ENCODE assay signal across 19 cellular contexts in genomic region chr4:145697332-145697731, GRCh38. TPM values are rescaled to one million over a fixed set of nuclear protein-coding genes. Genes with fewer than 3 reads are reported as not detected.
A peak's percentile ranks its signal among the peaks of the same experiment; 100 is the strongest.
DNase-seq lines count a peak whose midpoint lies in the region; ATAC-seq and TF ChIP-seq lines count a peak whose summit lies in the region.
"Had no signal": no experiment of that assay in that cellular context is flagged by ENCODE, and none has a peak within 500 bp of the region (broad histone marks: within the 10 kb centered on the region; RNA-seq: fewer than 3 reads in every experiment).

No MANE protein-coding gene starts in this region.

- no peak overlapping the region for H3K27ac Mint-ChIP-seq in activated CD4-positive, alpha-beta T cell treated with anti-CD3 and anti-CD28 coated beads for 36 hours
- H3K27ac Mint-ChIP-seq in stimulated activated naive B cell treated with anti-CD40 and anti-IgM and Interleukin-4, amounts not matched to agents 10 μg/mL and 1 μg/mL and 100 μg/mL, for 72 hours: no peak overlapping the region
- no peak overlapping the region for H3K27ac Mint-ChIP-seq in mesothelial cell of epicardium

- no peaks in the 10 kb centered on the region for H3K27me3 Mint-ChIP-seq in activated CD4-positive, alpha-beta T cell treated with anti-CD3 and anti-CD28 coated beads for 36 hours
- peaks cover 9 to 17% of the 10 kb centered on the region in 2 donors for H3K27me3 Mint-ChIP-seq in stimulated activated naive B cell treated with anti-CD40 and anti-IgM and Interleukin-4, amounts not matched to agents 10 μg/mL and 1 μg/mL and 100 μg/mL, for 72 hours
- H3K27me3 Mint-ChIP-seq in mesothelial cell of epicardium (ENCODE audit: low read depth): peaks cover 24% of the 10 kb centered on the region

- CTCF ChIA-PET in activated CD4-positive, alpha-beta T cell treated with anti-CD3 and anti-CD28 coated beads for 36 hours (lab: Charles Lee): no interaction called here

- H3K4me1 Mint-ChIP-seq in activated CD4-positive, alpha-beta T cell treated with anti-CD3 and anti-CD28 coated beads for 36 hours: peaks cover 4% of the 10 kb centered on the region
- no peaks in the 10 kb centered on the region for H3K4me1 Mint-ChIP-seq in stimulated activated naive B cell treated with anti-CD40 and anti-IgM and Interleukin-4, amounts not matched to agents 10 μg/mL and 1 μg/mL and 100 μg/mL, for 72 hours
- H3K4me1 Mint-ChIP-seq in mesothelial cell of epicardium: no peaks in the 10 kb centered on the region

- POLR2A ChIA-PET in activated CD4-positive, alpha-beta T cell treated with anti-CD3 and anti-CD28 coated beads for 36 hours (lab: Charles Lee): no interaction called here

- no peak overlapping the region for H3K4me3 Mint-ChIP-seq in activated CD4-positive, alpha-beta T cell treated with anti-CD3 and anti-CD28 coated beads for 36 hours
- H3K4me3 Mint-ChIP-seq in stimulated activated naive B cell treated with anti-CD40 and anti-IgM and Interleukin-4, amounts not matched to agents 10 μg/mL and 1 μg/mL and 100 μg/mL, for 72 hours: no peak overlapping the region
- H3K4me3 Mint-ChIP-seq in mesothelial cell of epicardium: no peak overlapping the region

- no peak for DNase-seq in activated CD4-positive, alpha-beta T cell treated with anti-CD3 and anti-CD28 coated beads for 36 hours
- DNase-seq in activated CD4-positive, alpha-beta T cell treated with anti-CD3 and anti-CD28 coated beads, Interleukin-2, amount 50 U/mL, for 1 hour: no peak
- DNase-seq in stimulated activated naive B cell treated with anti-CD40 and anti-IgM and Interleukin-4, amounts not matched to agents 10 μg/mL and 1 μg/mL and 100 μg/mL, for 72 hours: no peak
- no peak for DNase-seq in activated CD4-positive, alpha-beta T cell treated with anti-CD3 and anti-CD28 coated beads for 4 hours
- DNase-seq in mesothelial cell of epicardium (ENCODE audit: low spot score in 2 of 2, unreplicated experiment in 2 of 2) (no peak), HuH-7.5 (ENCODE audit: low spot score) (no peak)
- DNase-seq: AML-193, DMS79, GOT3, KG1, NCI-H1417 treated with DMSO at 0.1 percent for 48 hours, NCI-H187 treated with DMSO at 0.1 percent for 48 hours, NCI-H226, NCI-H524, PC-3, T-helper 1 cell had no signal

- intact Hi-C loops in activated CD4-positive, alpha-beta T cell treated with anti-CD3 and anti-CD28 coated beads for 36 hours (cut with DNase I, micrococcal nuclease): no loop called here

- no peaks in the 10 kb centered on the region for H3K36me3 Mint-ChIP-seq in activated CD4-positive, alpha-beta T cell treated with anti-CD3 and anti-CD28 coated beads for 36 hours (ENCODE audit: low read depth)
- H3K36me3 Mint-ChIP-seq in stimulated activated naive B cell treated with anti-CD40 and anti-IgM and Interleukin-4, amounts not matched to agents 10 μg/mL and 1 μg/mL and 100 μg/mL, for 72 hours: no peaks in the 10 kb centered on the region
- H3K36me3 Mint-ChIP-seq in mesothelial cell of epicardium: peaks cover 5% of the 10 kb centered on the region

- TF ChIP-seq CTCF in mesothelial cell of epicardium (IDR thresholded peaks at IDR 0.05; ENCODE audit: unreplicated experiment): no peak

- peak; percentile 47 for ATAC-seq in activated CD4-positive, alpha-beta T cell treated with anti-CD3 and anti-CD28 coated beads for 36 hours
- ATAC-seq in HG02623 (IDR thresholded peaks at IDR 0.05; ENCODE audit: unreplicated experiment): peak; percentile 40
- ATAC-seq in HG02973 (IDR thresholded peaks at IDR 0.05; ENCODE audit: unreplicated experiment): peak; percentile 79
- peak; percentile 31 to 56 for ATAC-seq in stimulated activated naive B cell treated with anti-CD40 and anti-IgM and Interleukin-4, amounts not matched to agents 10 μg/mL and 1 μg/mL and 100 μg/mL, for 72 hours (replicated peaks)
- ATAC-seq: HepG2, PC-3 had no signal

- H3K9me3 Mint-ChIP-seq in activated CD4-positive, alpha-beta T cell treated with anti-CD3 and anti-CD28 coated beads for 36 hours (ENCODE audit: low read depth): peaks cover 3% of the 10 kb centered on the region
- H3K9me3 Mint-ChIP-seq in stimulated activated naive B cell treated with anti-CD40 and anti-IgM and Interleukin-4, amounts not matched to agents 10 μg/mL and 1 μg/mL and 100 μg/mL, for 72 hours: no peaks in the 10 kb centered on the region
- peaks cover 13% of the 10 kb centered on the region for H3K9me3 Mint-ChIP-seq in mesothelial cell of epicardium

RNA-seq across cellular contexts. Expression of gene C4orf51, which starts 17.4 kb away (rescaled TPM):
- not detected for total RNA-seq in activated CD4-positive, alpha-beta T cell treated with anti-CD3 and anti-CD28 coated beads for 36 hours
- total RNA-seq in mesothelial cell of epicardium: not detected in 3 replicates
- total RNA-seq: HepG2, PC-3 had no signal
